Comparison of ENCODE assay signal across 2 cellular contexts in genomic region chr3:186930639-186931486, GRCh38.
TF ChIP-seq lines count a peak whose summit lies in the region.

No MANE protein-coding gene starts in this region.

TF ChIP-seq in HEK293, 187 proteins besides CTCF, POLR2A, EP300 and RAD21 (continued from another document and continues in another):
- TF ChIP-seq ZNF398 (tag by site-specific recombination; IDR thresholded peaks at IDR 0.05) (no peak), ZNF449 (tag by site-specific recombination; IDR thresholded peaks at IDR 0.05) (peak; percentile 73; the same call in 1 of the 2 replicates), KLF9 (tag by site-specific recombination; IDR thresholded peaks at IDR 0.05; ENCODE audit: low read depth) (peak; percentile 41; the same call in 1 of the 2 replicates), ZBTB10 (tag by site-specific recombination; IDR thresholded peaks at IDR 0.05) (0 out of 2 replicates have a peak, but pooled peaks have one; percentile 36), IKZF3 (tag by site-specific recombination; IDR thresholded peaks at IDR 0.05) (no peak), RBAK (tag by site-specific recombination; IDR thresholded peaks at IDR 0.05) (no peak), ZNF341 (tag by site-specific recombination; IDR thresholded peaks at IDR 0.05; ENCODE audit: low read depth) (peak; percentile 43), KLF7 (tag by site-specific recombination; IDR thresholded peaks at IDR 0.05; ENCODE audit: borderline replicate concordance) (0 out of 2 replicates have a peak, but pooled peaks have one; percentile 22), HIC1 (tag by site-specific recombination; IDR thresholded peaks at IDR 0.05) (peak; percentile 60; the same call in 1 of the 2 replicates), ZSCAN30 (tag by site-specific recombination; IDR thresholded peaks at IDR 0.05) (0 out of 2 replicates have a peak, but pooled peaks have one; percentile 40), MYNN (tag by site-specific recombination; IDR thresholded peaks at IDR 0.05; ENCODE audit: borderline replicate concordance) (no peak), MEIS1 (CRISPR knock-in tag; IDR thresholded peaks at IDR 0.05; ENCODE audit: borderline replicate concordance) (no peak), FEZF1 (tag by site-specific recombination; IDR thresholded peaks at IDR 0.05) (peak; percentile 37), TCF7L2 (IDR thresholded peaks at IDR 0.05; ENCODE audit: borderline replicate concordance, low read depth, low read length) (peak; percentile 46; the same call in 1 of the 2 replicates), ZFHX2 (tag by site-specific recombination; conservative IDR thresholded peaks at IDR 0.05) (peak; percentile 100), ZNF121 (tag by site-specific recombination; IDR thresholded peaks at IDR 0.05) (no peak), ZBTB44 (tag by site-specific recombination; IDR thresholded peaks at IDR 0.05) (no peak), PRDM1 (tag by site-specific recombination; IDR thresholded peaks at IDR 0.05) (peak; percentile 53), ZNF701 (tag by site-specific recombination; IDR thresholded peaks at IDR 0.05) (no peak)

TF ChIP-seq in K562, 482 proteins besides CTCF, POLR2A, EP300 and RAD21 (continued from another document and continues in another):
- TF ChIP-seq TEAD2 (tag; IDR thresholded peaks at IDR 0.05), result no peak
- TF ChIP-seq GABPB2 (CRISPR knock-in tag; conservative IDR thresholded peaks at IDR 0.05), result no peak
- peak; percentile 54; the same call in 1 of the 2 replicates for TF ChIP-seq SUPT5H (IDR thresholded peaks at IDR 0.05)
- peak; percentile 98 to 99 for TF ChIP-seq MNT (conservative IDR thresholded peaks at IDR 0.05)
- no peak for TF ChIP-seq ATF6 (CRISPR knock-in tag; IDR thresholded peaks at IDR 0.05)
- no peak for TF ChIP-seq ZNF639 (CRISPR knock-in tag; conservative IDR thresholded peaks at IDR 0.05 in 1 of 2, IDR thresholded peaks at IDR 0.05 in 1 of 2)
- no peak for TF ChIP-seq ZNF318 (IDR thresholded peaks at IDR 0.05; ENCODE audit: borderline replicate concordance in 1 of 2, low read depth in 1 of 2)
- peak; percentile 77 for TF ChIP-seq MGA (IDR thresholded peaks at IDR 0.05)
- TF ChIP-seq ZNF644 (tag; IDR thresholded peaks at IDR 0.05; ENCODE audit: low read depth), result no peak
- no peak for TF ChIP-seq ZNF184 (CRISPR knock-in tag; IDR thresholded peaks at IDR 0.05)
- TF ChIP-seq TAF9B (IDR thresholded peaks at IDR 0.05; ENCODE audit: partially characterized antibody), result no peak
- no peak for TF ChIP-seq NCOA2 (IDR thresholded peaks at IDR 0.05; ENCODE audit: partially characterized antibody in 2 of 2)
